ENCODE assay signal across 1 cellular context in the genomic region with DNA sequence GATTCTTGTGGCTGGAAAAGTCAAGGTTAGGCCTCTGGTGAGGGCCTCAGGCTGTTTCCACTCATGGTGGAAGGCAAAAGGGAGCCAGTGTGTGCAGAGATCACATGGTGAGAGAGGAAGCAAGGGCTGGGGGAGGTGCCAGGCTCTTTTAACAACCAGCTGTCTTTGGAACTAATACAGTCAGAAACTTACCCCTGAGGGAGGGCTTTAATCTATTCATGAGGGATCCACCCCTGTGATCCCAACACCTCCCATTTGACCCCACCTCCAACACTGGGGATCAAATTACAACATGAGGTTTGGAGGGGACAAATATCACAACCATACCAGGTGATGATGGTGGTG.
A peak's percentile ranks its signal among the peaks of the same experiment; 100 is the strongest.
TF ChIP-seq lines count a peak whose summit lies in the region.

No MANE protein-coding gene starts in this region.

TF ChIP-seq in HepG2, 621 proteins besides CTCF, POLR2A, EP300 and RAD21:
- TF ChIP-seq, protein P1, sequence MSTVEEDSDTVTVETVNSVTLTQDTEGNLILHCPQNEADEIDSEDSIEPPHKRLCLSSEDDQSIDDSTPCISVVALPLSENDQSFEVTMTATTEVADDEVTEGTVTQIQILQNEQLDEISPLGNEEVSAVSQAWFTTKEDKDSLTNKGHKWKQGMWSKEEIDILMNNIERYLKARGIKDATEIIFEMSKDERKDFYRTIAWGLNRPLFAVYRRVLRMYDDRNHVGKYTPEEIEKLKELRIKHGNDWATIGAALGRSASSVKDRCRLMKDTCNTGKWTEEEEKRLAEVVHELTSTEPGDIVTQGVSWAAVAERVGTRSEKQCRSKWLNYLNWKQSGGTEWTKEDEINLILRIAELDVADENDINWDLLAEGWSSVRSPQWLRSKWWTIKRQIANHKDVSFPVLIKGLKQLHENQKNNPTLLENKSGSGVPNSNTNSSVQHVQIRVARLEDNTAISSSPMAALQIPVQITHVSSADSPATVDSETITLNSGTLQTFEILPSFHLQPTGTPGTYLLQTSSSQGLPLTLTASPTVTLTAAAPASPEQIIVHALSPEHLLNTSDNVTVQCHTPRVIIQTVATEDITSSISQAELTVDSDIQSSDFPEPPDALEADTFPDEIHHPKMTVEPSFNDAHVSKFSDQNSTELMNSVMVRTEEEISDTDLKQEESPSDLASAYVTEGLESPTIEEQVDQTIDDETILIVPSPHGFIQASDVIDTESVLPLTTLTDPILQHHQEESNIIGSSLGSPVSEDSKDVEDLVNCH (CRISPR knock-in tag; IDR thresholded peaks at IDR 0.05), result no peak
- TF ChIP-seq ZNF501 (CRISPR knock-in tag; IDR thresholded peaks at IDR 0.05) (no peak), MED13 (CRISPR knock-in tag; IDR thresholded peaks at IDR 0.05) (no peak), SIX4 (CRISPR knock-in tag; IDR thresholded peaks at IDR 0.05) (0 out of 2 replicates have a peak, but pooled peaks have one; percentile 46), ZNF281 (CRISPR knock-in tag; IDR thresholded peaks at IDR 0.05; ENCODE audit: borderline replicate concordance) (peak; percentile 50; the same call in 1 of the 2 replicates), ZNF557 (CRISPR knock-in tag; IDR thresholded peaks at IDR 0.05) (no peak), ETV5 (CRISPR knock-in tag; IDR thresholded peaks at IDR 0.05; ENCODE audit: borderline replicate concordance) (no peak), ZNF644 (CRISPR knock-in tag; IDR thresholded peaks at IDR 0.05; ENCODE audit: low read depth) (0 out of 2 replicates have a peak, but pooled peaks have one; percentile 22), GATAD1 (CRISPR knock-in tag; IDR thresholded peaks at IDR 0.05) (no peak), ZNF670 (CRISPR knock-in tag; IDR thresholded peaks at IDR 0.05; ENCODE audit: borderline replicate concordance) (no peak), ZEB1 (IDR thresholded peaks at IDR 0.05; ENCODE audit: insufficient replicate concordance, low read depth) (no peak), ATRX (CRISPR knock-in tag; IDR thresholded peaks at IDR 0.05; ENCODE audit: borderline replicate concordance) (no peak), IRF2 (CRISPR knock-in tag; IDR thresholded peaks at IDR 0.05) (no peak), MAFG (CRISPR knock-in tag; IDR thresholded peaks at IDR 0.05) (no peak), ZNF749 (CRISPR knock-in tag; IDR thresholded peaks at IDR 0.05; ENCODE audit: borderline replicate concordance) (no peak), ZNF746 (CRISPR knock-in tag; IDR thresholded peaks at IDR 0.05) (no peak), BRCA1 (CRISPR knock-in tag; IDR thresholded peaks at IDR 0.05) (no peak), ZNF792 (CRISPR knock-in tag; IDR thresholded peaks at IDR 0.05) (no peak)
- TF ChIP-seq, protein P2, sequence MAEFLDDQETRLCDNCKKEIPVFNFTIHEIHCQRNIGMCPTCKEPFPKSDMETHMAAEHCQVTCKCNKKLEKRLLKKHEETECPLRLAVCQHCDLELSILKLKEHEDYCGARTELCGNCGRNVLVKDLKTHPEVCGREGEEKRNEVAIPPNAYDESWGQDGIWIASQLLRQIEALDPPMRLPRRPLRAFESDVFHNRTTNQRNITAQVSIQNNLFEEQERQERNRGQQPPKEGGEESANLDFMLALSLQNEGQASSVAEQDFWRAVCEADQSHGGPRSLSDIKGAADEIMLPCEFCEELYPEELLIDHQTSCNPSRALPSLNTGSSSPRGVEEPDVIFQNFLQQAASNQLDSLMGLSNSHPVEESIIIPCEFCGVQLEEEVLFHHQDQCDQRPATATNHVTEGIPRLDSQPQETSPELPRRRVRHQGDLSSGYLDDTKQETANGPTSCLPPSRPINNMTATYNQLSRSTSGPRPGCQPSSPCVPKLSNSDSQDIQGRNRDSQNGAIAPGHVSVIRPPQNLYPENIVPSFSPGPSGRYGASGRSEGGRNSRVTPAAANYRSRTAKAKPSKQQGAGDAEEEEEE (CRISPR knock-in tag; IDR thresholded peaks at IDR 0.05; ENCODE audit: borderline replicate concordance), result no peak
- TF ChIP-seq, protein P3, sequence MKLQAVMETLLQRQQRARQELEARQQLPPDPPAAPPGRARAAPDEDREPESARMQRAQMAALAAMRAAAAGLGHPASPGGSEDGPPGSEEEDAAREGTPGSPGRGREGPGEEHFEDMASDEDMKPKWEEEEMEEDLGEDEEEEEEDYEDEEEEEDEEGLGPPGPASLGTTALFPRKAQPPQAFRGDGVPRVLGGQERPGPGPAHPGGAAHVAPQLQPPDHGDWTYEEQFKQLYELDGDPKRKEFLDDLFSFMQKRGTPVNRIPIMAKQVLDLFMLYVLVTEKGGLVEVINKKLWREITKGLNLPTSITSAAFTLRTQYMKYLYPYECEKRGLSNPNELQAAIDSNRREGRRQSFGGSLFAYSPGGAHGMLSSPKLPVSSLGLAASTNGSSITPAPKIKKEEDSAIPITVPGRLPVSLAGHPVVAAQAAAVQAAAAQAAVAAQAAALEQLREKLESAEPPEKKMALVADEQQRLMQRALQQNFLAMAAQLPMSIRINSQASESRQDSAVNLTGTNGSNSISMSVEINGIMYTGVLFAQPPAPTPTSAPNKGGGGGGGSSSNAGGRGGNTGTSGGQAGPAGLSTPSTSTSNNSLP (IDR thresholded peaks at IDR 0.05; ENCODE audit: low read depth, low read length), result no peak
- TF ChIP-seq, protein P4, sequence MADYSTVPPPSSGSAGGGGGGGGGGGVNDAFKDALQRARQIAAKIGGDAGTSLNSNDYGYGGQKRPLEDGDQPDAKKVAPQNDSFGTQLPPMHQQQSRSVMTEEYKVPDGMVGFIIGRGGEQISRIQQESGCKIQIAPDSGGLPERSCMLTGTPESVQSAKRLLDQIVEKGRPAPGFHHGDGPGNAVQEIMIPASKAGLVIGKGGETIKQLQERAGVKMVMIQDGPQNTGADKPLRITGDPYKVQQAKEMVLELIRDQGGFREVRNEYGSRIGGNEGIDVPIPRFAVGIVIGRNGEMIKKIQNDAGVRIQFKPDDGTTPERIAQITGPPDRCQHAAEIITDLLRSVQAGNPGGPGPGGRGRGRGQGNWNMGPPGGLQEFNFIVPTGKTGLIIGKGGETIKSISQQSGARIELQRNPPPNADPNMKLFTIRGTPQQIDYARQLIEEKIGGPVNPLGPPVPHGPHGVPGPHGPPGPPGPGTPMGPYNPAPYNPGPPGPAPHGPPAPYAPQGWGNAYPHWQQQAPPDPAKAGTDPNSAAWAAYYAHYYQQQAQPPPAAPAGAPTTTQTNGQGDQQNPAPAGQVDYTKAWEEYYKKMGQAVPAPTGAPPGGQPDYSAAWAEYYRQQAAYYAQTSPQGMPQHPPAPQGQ (CRISPR knock-in tag; IDR thresholded peaks at IDR 0.05; ENCODE audit: borderline replicate concordance), result no peak
- TF ChIP-seq, protein P5, sequence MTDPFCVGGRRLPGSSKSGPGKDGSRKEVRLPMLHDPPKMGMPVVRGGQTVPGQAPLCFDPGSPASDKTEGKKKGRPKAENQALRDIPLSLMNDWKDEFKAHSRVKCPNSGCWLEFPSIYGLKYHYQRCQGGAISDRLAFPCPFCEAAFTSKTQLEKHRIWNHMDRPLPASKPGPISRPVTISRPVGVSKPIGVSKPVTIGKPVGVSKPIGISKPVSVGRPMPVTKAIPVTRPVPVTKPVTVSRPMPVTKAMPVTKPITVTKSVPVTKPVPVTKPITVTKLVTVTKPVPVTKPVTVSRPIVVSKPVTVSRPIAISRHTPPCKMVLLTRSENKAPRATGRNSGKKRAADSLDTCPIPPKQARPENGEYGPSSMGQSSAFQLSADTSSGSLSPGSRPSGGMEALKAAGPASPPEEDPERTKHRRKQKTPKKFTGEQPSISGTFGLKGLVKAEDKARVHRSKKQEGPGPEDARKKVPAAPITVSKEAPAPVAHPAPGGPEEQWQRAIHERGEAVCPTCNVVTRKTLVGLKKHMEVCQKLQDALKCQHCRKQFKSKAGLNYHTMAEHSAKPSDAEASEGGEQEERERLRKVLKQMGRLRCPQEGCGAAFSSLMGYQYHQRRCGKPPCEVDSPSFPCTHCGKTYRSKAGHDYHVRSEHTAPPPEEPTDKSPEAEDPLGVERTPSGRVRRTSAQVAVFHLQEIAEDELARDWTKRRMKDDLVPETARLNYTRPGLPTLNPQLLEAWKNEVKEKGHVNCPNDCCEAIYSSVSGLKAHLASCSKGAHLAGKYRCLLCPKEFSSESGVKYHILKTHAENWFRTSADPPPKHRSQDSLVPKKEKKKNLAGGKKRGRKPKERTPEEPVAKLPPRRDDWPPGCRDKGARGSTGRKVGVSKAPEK (CRISPR knock-in tag; IDR thresholded peaks at IDR 0.05; ENCODE audit: borderline replicate concordance), result no peak
